Comparison of ENCODE assay signal across 2 cellular contexts in genomic region chr4:4864443-4864939, GRCh38.
TF ChIP-seq lines count a peak whose summit lies in the region.

No MANE protein-coding gene starts in this region.

TF ChIP-seq in SK-N-SH, 30 proteins besides CTCF, POLR2A, EP300 and RAD21 (continued from another document):
- no peak for TF ChIP-seq REST (IDR thresholded peaks at IDR 0.05; ENCODE audit: low read depth, low read length)
- no peak for TF ChIP-seq MEF2A (IDR thresholded peaks at IDR 0.05; ENCODE audit: borderline replicate concordance, low read depth)
- TF ChIP-seq NRF1 (IDR thresholded peaks at IDR 0.05; ENCODE audit: low read depth, low read length) = no peak
- no peak for TF ChIP-seq PBX3 (IDR thresholded peaks at IDR 0.05)
- TF ChIP-seq POLR2AphosphoS5 (IDR thresholded peaks at IDR 0.05; ENCODE audit: low read depth, low read length) = no peak
- no peak for TF ChIP-seq NFIC (IDR thresholded peaks at IDR 0.05; ENCODE audit: borderline replicate concordance)
- TF ChIP-seq TEAD4 (IDR thresholded peaks at IDR 0.05; ENCODE audit: borderline replicate concordance, insufficient read depth) = no peak
- TF ChIP-seq MAX (IDR thresholded peaks at IDR 0.05; ENCODE audit: low read depth) = no peak
- TF ChIP-seq RXRA (IDR thresholded peaks at IDR 0.05; ENCODE audit: borderline replicate concordance, low read depth) = no peak
- no peak for TF ChIP-seq USF2 (IDR thresholded peaks at IDR 0.05; ENCODE audit: borderline replicate concordance, low read depth, low read length)

TF ChIP-seq in SK-N-SH treated with all-trans-retinoic acid at 6 μM for 48 hours, 23 proteins besides CTCF, POLR2A, EP300 and RAD21 (continued from another document):
- TF ChIP-seq POU6F1 (CRISPR knock-in tag; IDR thresholded peaks at IDR 0.05; ENCODE audit: borderline replicate concordance, low read depth) (no peak), ARNTL (CRISPR knock-in tag; IDR thresholded peaks at IDR 0.05; ENCODE audit: borderline replicate concordance, low read depth) (no peak), TSHZ2 (CRISPR knock-in tag; IDR thresholded peaks at IDR 0.05) (no peak), PPARA (CRISPR knock-in tag; IDR thresholded peaks at IDR 0.05; ENCODE audit: borderline replicate concordance) (no peak), ESRRG (CRISPR knock-in tag; IDR thresholded peaks at IDR 0.05) (no peak), RARB (CRISPR knock-in tag; IDR thresholded peaks at IDR 0.05) (no peak)
